In the genomic region with DNA sequence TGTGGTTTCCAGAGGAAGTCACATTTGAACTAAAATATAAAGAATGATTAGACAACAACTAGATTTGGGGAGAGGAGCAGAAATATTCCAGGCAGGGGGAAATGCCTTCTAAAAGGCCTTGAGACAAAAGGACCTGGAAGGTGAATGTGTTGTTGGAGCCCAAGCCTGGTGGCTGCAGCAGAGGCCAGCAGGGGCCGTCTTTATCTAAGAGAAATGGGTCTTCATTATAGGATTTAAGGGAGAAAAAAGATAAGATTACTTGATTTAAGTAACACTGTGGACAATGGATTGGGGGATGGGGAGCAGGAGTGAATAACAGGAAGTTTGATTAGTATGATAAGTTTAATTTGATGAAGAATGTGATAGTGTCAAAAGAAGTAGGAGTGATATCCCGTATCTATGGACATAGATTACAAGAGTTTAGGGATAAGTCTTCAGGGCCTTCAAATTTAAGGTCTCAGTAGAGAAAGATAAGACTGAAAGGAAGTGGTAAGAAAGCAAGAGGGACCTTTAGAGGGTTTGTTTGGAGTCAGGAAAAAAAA, we compare ENCODE assay signal across 31 cellular contexts.
DNase-seq lines count a peak whose midpoint lies in the region; ATAC-seq and TF ChIP-seq lines count a peak whose summit lies in the region.
"Had no signal": no experiment of that assay in that cellular context is flagged by ENCODE, and none has a peak within 500 bp of the region (broad histone marks: within the 10 kb centered on the region; RNA-seq: fewer than 3 reads in every experiment).

No MANE protein-coding gene starts in this region.

- H3K27ac ChIP-seq in WERI-Rb-1 = peak overlapping the region; percentile 61
- no peak overlapping the region for H3K27ac ChIP-seq in mesendoderm (ENCODE audit: low read depth, low read length)
- no peak overlapping the region for H3K27ac ChIP-seq in ovary
- H3K27ac ChIP-seq: heart right ventricle, tibial artery had no signal

- H3K9ac ChIP-seq in mesendoderm (ENCODE audit: low read length) = no peak overlapping the region

- H3K4me2 ChIP-seq in mesendoderm (ENCODE audit: low read length) = no peak overlapping the region

- peaks cover 12% of the 10 kb centered on the region for H3K9me3 Mint-ChIP-seq in Caco-2 (ENCODE audit: unreplicated experiment)
- H3K9me3 Mint-ChIP-seq: activated naive CD4-positive, alpha-beta T cell treated with anti-CD3 and anti-CD28 coated beads, Interleukin-2, amount 10 ng/mL, durations not matched to agents 7 days and 5 days; activated T-helper 1 cell treated with anti-CD3 and anti-CD28 coated beads, Interleukin-12 subunit alpha, Interleukin-12 subunit beta, Interleukin-2, Interleukin-4 antibody, amounts not matched to agents 30 ng/mL and 10 ng/mL and 1 ng/mL, durations not matched to agents 14 hours and 24 hours and 36 hours; T-helper 2 cell treated with Interferon-gamma antibody and Interleukin-4, amounts not matched to agents 5 μg/mL and 100 μg/mL, for 36 hours had no signal

- H3K27ac Mint-ChIP-seq in Caco-2 (ENCODE audit: unreplicated experiment) = peak overlapping the region; percentile 50
- H3K27ac Mint-ChIP-seq: activated CD8-positive, alpha-beta memory T cell treated with anti-CD3 and anti-CD28 coated beads, Interleukin-2, amount 10 ng/mL, durations not matched to agents 7 days and 5 days; activated naive CD4-positive, alpha-beta T cell treated with anti-CD3 and anti-CD28 coated beads, Interleukin-2, amount 10 ng/mL, durations not matched to agents 7 days and 5 days; activated T-helper 1 cell treated with anti-CD3 and anti-CD28 coated beads, Interleukin-12 subunit alpha, Interleukin-12 subunit beta, Interleukin-2, Interleukin-4 antibody, amounts not matched to agents 30 ng/mL and 10 ng/mL and 1 ng/mL, durations not matched to agents 14 hours and 24 hours and 36 hours; T-helper 2 cell treated with Interferon-gamma antibody and Interleukin-4, amounts not matched to agents 5 μg/mL and 100 μg/mL, for 36 hours had no signal

- DNase-seq in Caco-2 (no peak), NCI-H82 (lab: John Stamatoyannopoulos, UW) (peak; percentile 64), WERI-Rb-1 (peak; percentile 42), mesendoderm (peak; percentile 97), inferior parietal cortex (ENCODE audit: extremely low spot score) (no peak), T-helper 2 cell (no peak), ovary (no peak)
- DNase-seq: activated CD8-positive, alpha-beta memory T cell treated with anti-CD3 and anti-CD28 coated beads, Interleukin-2, amount 10 ng/mL, durations not matched to agents 7 days and 5 days; activated naive CD4-positive, alpha-beta T cell treated with anti-CD3 and anti-CD28 coated beads, Interleukin-2, amount 10 ng/mL, durations not matched to agents 7 days and 5 days; amniotic stem cell; BE2C; DMS79; GF-D8; heart right ventricle; KBM-7; MM.1S; naive thymus-derived CD4-positive, alpha-beta T cell; NCI-H1105 treated with DMSO at 0.1 percent for 48 hours; NCI-H187 treated with DMSO at 0.1 percent for 48 hours; NCI-H2171; NCI-H510A treated with DMSO at 0.1 percent for 48 hours; nucleus accumbens; PC-3; Right ventricle myocardium superior; stimulated activated CD4-positive, alpha-beta T cell treated with anti-CD3 and anti-CD28 coated beads, Interleukin-15, amount 100 ng/mL, for 24 hours; stimulated activated CD4-positive, alpha-beta T cell treated with anti-CD3 and anti-CD28 coated beads, Interleukin-4, amount 100 ng/mL, for 4 hours; tibial artery had no signal

- H3K27me3 Mint-ChIP-seq in Caco-2 (ENCODE audit: insufficient read depth, unreplicated experiment) = no peaks in the 10 kb centered on the region
- H3K27me3 Mint-ChIP-seq: activated CD8-positive, alpha-beta memory T cell treated with anti-CD3 and anti-CD28 coated beads, Interleukin-2, amount 10 ng/mL, durations not matched to agents 7 days and 5 days; brain had no signal

- H3K4ac ChIP-seq in mesendoderm (ENCODE audit: low read depth, low read length) = no peak overlapping the region

- H2AK5ac ChIP-seq in mesendoderm (ENCODE audit: low read length) = no peak overlapping the region

- H4K8ac ChIP-seq in mesendoderm (ENCODE audit: low read depth, low read length) = no peak overlapping the region

- H3K4me1 Mint-ChIP-seq in Caco-2 (ENCODE audit: low read depth, unreplicated experiment) = peaks cover 25% of the 10 kb centered on the region
- H3K4me1 Mint-ChIP-seq: brain had no signal

- H3K36me3 Mint-ChIP-seq in Caco-2 (ENCODE audit: insufficient read depth, unreplicated experiment) = no peaks in the 10 kb centered on the region
- H3K36me3 Mint-ChIP-seq: activated CD8-positive, alpha-beta memory T cell treated with anti-CD3 and anti-CD28 coated beads, Interleukin-2, amount 10 ng/mL, durations not matched to agents 7 days and 5 days; activated naive CD4-positive, alpha-beta T cell treated with anti-CD3 and anti-CD28 coated beads, Interleukin-2, amount 10 ng/mL, durations not matched to agents 7 days and 5 days; brain had no signal

- no TSS peak for BruUV-seq in Caco-2 (replicated peaks; lab: Mats Ljungman, UMichigan)

- no peak overlapping the region for H3K4me3 Mint-ChIP-seq in Caco-2 (ENCODE audit: unreplicated experiment)
- H3K4me3 Mint-ChIP-seq: activated CD8-positive, alpha-beta memory T cell treated with anti-CD3 and anti-CD28 coated beads, Interleukin-2, amount 10 ng/mL, durations not matched to agents 7 days and 5 days; activated naive CD4-positive, alpha-beta T cell treated with anti-CD3 and anti-CD28 coated beads, Interleukin-2, amount 10 ng/mL, durations not matched to agents 7 days and 5 days; activated T-helper 1 cell treated with anti-CD3 and anti-CD28 coated beads, Interleukin-12 subunit alpha, Interleukin-12 subunit beta, Interleukin-2, Interleukin-4 antibody, amounts not matched to agents 30 ng/mL and 10 ng/mL and 1 ng/mL, durations not matched to agents 14 hours and 24 hours and 36 hours; brain; naive thymus-derived CD4-positive, alpha-beta T cell; T-helper 2 cell treated with Interferon-gamma antibody and Interleukin-4, amounts not matched to agents 5 μg/mL and 100 μg/mL, for 36 hours had no signal

- H3K18ac ChIP-seq in mesendoderm (ENCODE audit: low read length) = no peak overlapping the region

- H3K79me1 ChIP-seq in mesendoderm (ENCODE audit: low read length) = no peaks in the 10 kb centered on the region

- intact Hi-C loops in Caco-2 (cut with micrococcal nuclease; ENCODE audit: unreplicated experiment) (no loop called here), ovary (cut with DNase I) (loop anchor here in 2 of 4 donors (10.0 kb wide), 2 partner anchors 59 to 69 kb away; no protein-coding TSS in a partner anchor)

- no peak for TF ChIP-seq EP300 in ovary (IDR thresholded peaks at IDR 0.05)

- H3K9me3 ChIP-seq in Caco-2 (peaks cover 8% of the 10 kb centered on the region; the same call in 1 of the 2 replicates), WERI-Rb-1 (ENCODE audit: severe bottlenecking) (peaks cover 7% of the 10 kb centered on the region), ovary (no peaks in the 10 kb centered on the region)
- H3K9me3 ChIP-seq: BE2C, tibial artery had no signal

- no peak for TF ChIP-seq POLR2A in ovary (IDR thresholded peaks at IDR 0.05)

- H2BK15ac ChIP-seq in mesendoderm (replicated peaks; ENCODE audit: low read depth) = no peak overlapping the region

- CTCF ChIA-PET in Caco-2 (lab: Charles Lee) = no interaction called here

- H2BK5ac ChIP-seq in mesendoderm (ENCODE audit: low read length) = no peak overlapping the region

- no peak overlapping the region for H3K56ac ChIP-seq in mesendoderm (ENCODE audit: low read length)

- no peak for ATAC-seq in HG02840 (IDR thresholded peaks at IDR 0.05; ENCODE audit: low FRiP score, unreplicated experiment)
- ATAC-seq: activated CD8-positive, alpha-beta memory T cell treated with anti-CD3 and anti-CD28 coated beads, Interleukin-2, amount 10 ng/mL, durations not matched to agents 7 days and 5 days; heart right ventricle; naive thymus-derived CD4-positive, alpha-beta T cell; PC-3 had no signal

- no peaks in the 10 kb centered on the region for H3K79me2 ChIP-seq in mesendoderm (ENCODE audit: control insufficient read depth, insufficient read depth, low read length)

- H2BK120ac ChIP-seq in mesendoderm (ENCODE audit: low read depth, low read length) = no peak overlapping the region

- H3K4me1 ChIP-seq in Caco-2 = peaks cover 26% of the 10 kb centered on the region
- peaks cover 6% of the 10 kb centered on the region for H3K4me1 ChIP-seq in mesendoderm (ENCODE audit: control insufficient read depth, low read depth, low read length)
- H3K4me1 ChIP-seq in ovary (ENCODE audit: insufficient read depth) = peaks cover 5% of the 10 kb centered on the region
- H3K4me1 ChIP-seq: BE2C, tibial artery had no signal

- no peak overlapping the region for H4K5ac ChIP-seq in mesendoderm (ENCODE audit: low read length)

- POLR2A ChIA-PET in Caco-2 (lab: Charles Lee) = no interaction called here

- WGBS in mesendoderm (ENCODE audit: extremely low coverage, insufficient coverage, low lambda C conversion rate) = 100% methylated on average over 1 of the region's 2 CpGs
- 91 to 97% (median 97%) methylated on average over 2 of the region's 2 CpGs for WGBS in ovary, 3 donors

- TF ChIP-seq CTCF in Caco-2 (IDR thresholded peaks at IDR 0.05; ENCODE audit: insufficient read depth in 1 of 2, low read depth in 1 of 2, low read length in 1 of 2, severe bottlenecking in 1 of 2, unreplicated experiment in 1 of 2) (no peak), WERI-Rb-1 (IDR thresholded peaks at IDR 0.05; ENCODE audit: low read depth, low read length) (no peak), ovary (IDR thresholded peaks at IDR 0.05) (no peak)

- H3K4me3 ChIP-seq in Caco-2 (ENCODE audit: low read depth, low read length) (no peak overlapping the region), WERI-Rb-1 (ENCODE audit: low read depth, low read length) (no peak overlapping the region), mesendoderm (ENCODE audit: low read length) (no peak overlapping the region), ovary (no peak overlapping the region)
- H3K4me3 ChIP-seq: heart right ventricle, tibial artery had no signal

- H3K27me3 ChIP-seq in Caco-2 (replicated peaks; ENCODE audit: control insufficient read depth, insufficient read depth, low read length) = no peaks in the 10 kb centered on the region
- no peaks in the 10 kb centered on the region for H3K27me3 ChIP-seq in WERI-Rb-1 (ENCODE audit: insufficient read depth, low read depth, severe bottlenecking)
- no peaks in the 10 kb centered on the region for H3K27me3 ChIP-seq in mesendoderm (ENCODE audit: insufficient read depth, low read length, poor library complexity)
- no peaks in the 10 kb centered on the region for H3K27me3 ChIP-seq in ovary
- H3K27me3 ChIP-seq: BE2C, heart right ventricle, tibial artery had no signal

- no peak overlapping the region for H3K23ac ChIP-seq in mesendoderm (ENCODE audit: low read length)

- H3K36me3 ChIP-seq in Caco-2 (ENCODE audit: control insufficient read depth, insufficient read depth, low read length) (no peaks in the 10 kb centered on the region), WERI-Rb-1 (no peaks in the 10 kb centered on the region), mesendoderm (ENCODE audit: control insufficient read depth, insufficient read depth, low read length) (no peaks in the 10 kb centered on the region), ovary (no peaks in the 10 kb centered on the region)
- H3K36me3 ChIP-seq: BE2C, heart right ventricle, tibial artery had no signal

Comparison
In these comparisons a context has a peak if more than half of its experiments do, and no peak if none do; other contexts are left out.
1. DNase-seq: peak in NCI-H82 (single experiment), WERI-Rb-1 (single experiment) and mesendoderm (single experiment); none in Caco-2 (0 of 2), inferior parietal cortex (single experiment), T-helper 2 cell (0 of 5) and ovary (0 of 5).